In genomic region chr13:32472194-32472621, GRCh38 we compare ENCODE assay signal across 10 cellular contexts. TPM values are rescaled to one million over a fixed set of nuclear protein-coding genes. Genes with fewer than 3 reads are reported as not detected.
DNase-seq lines count a peak whose midpoint lies in the region; ATAC-seq, FAIRE-seq and TF ChIP-seq lines count a peak whose summit lies in the region.
"Had no signal": no experiment of that assay in that cellular context is flagged by ENCODE, and none has a peak within 500 bp of the region (broad histone marks: within the 10 kb centered on the region; RNA-seq: fewer than 3 reads in every experiment).

No MANE protein-coding gene starts in this region.

- no peaks in the 10 kb centered on the region for H4K20me1 ChIP-seq in KMS-11 (ENCODE audit: insufficient read depth)

- H3K36me3 ChIP-seq in KMS-11 (ENCODE audit: insufficient read depth): no peaks in the 10 kb centered on the region
- peaks cover 0 to 2% of the 10 kb centered on the region in 2 donors for H3K36me3 ChIP-seq in small intestine (ENCODE audit: control insufficient read depth in 2 of 2, insufficient read depth in 2 of 2, low read length in 2 of 2)
- no peaks in the 10 kb centered on the region; the same call in 1 of the 2 replicates for H3K36me3 ChIP-seq in BE2C

- H3K79me2 ChIP-seq in KMS-11 (ENCODE audit: insufficient read depth, low read depth): no peaks in the 10 kb centered on the region

- TF ChIP-seq CTCF in KMS-11 (conservative IDR thresholded peaks at IDR 0.05; ENCODE audit: low read depth, low read length) (no peak), BE2C (IDR thresholded peaks at IDR 0.05; ENCODE audit: low read depth, low read length) (no peak)

- H3K27ac ChIP-seq in KMS-11 (peak overlapping the region; percentile 93), small intestine (ENCODE audit: low read depth in 1 of 2, low read length in 1 of 2) (peak overlapping the region in 1 of 2 donors; percentile 2)

- DNase-seq in medulla oblongata (ENCODE audit: extremely low spot score): peak; percentile 28
- DNase-seq in small intestine: no peak
- no peak for DNase-seq in BE2C
- no peak for DNase-seq in germinal center (ENCODE audit: low spot score)
- no peak for DNase-seq in NCI-H1048 (lab: John Stamatoyannopoulos, UW)
- DNase-seq: KG1 had no signal

- peak overlapping the region; percentile 53 for H3K9ac ChIP-seq in KMS-11

- no peak for FAIRE-seq in small intestine (lab: Jason Lieb, UNC)
- FAIRE-seq: G401.6 had no signal

- peak overlapping the region; percentile 47; the same call in 1 of the 2 replicates for H2AFZ ChIP-seq in KMS-11 (ENCODE audit: low read depth)

- WGBS in small intestine, 3 donors: 43 to 56% (median 52%) methylated on average over 3 of the region's 3 CpGs

- peak; percentile 57 for ATAC-seq in GM18508 (IDR thresholded peaks at IDR 0.05; ENCODE audit: insufficient read depth, unreplicated experiment)
- ATAC-seq in GM21515 (IDR thresholded peaks at IDR 0.05; ENCODE audit: unreplicated experiment): peak; percentile 83

- H3K4me1 ChIP-seq in KMS-11 (ENCODE audit: low read depth, poor library complexity, severe bottlenecking): peaks cover 64% of the 10 kb centered on the region
- no peaks in the 10 kb centered on the region for H3K4me1 ChIP-seq in small intestine (ENCODE audit: control insufficient read depth in 2 of 2, insufficient read depth in 1 of 2, low read depth in 1 of 2, low read length in 1 of 2)
- H3K4me1 ChIP-seq in BE2C: peaks cover 9% of the 10 kb centered on the region

- H3K9me3 ChIP-seq in small intestine (ENCODE audit: control insufficient read depth, low read depth): no peaks in the 10 kb centered on the region
- no peaks in the 10 kb centered on the region for H3K9me3 ChIP-seq in BE2C

- peak overlapping the region; percentile 97 for H3K4me2 ChIP-seq in KMS-11

- H3K4me3 ChIP-seq in KMS-11 (IDR thresholded peaks at IDR 0.05; ENCODE audit: insufficient read depth, low read depth, low read length) (no peak overlapping the region), small intestine (ENCODE audit: low read depth in 1 of 2, low read length in 2 of 2) (no peak overlapping the region), BE2C (ENCODE audit: low read depth, low read length) (no peak overlapping the region)

- H3K27me3 ChIP-seq in KMS-11 (ENCODE audit: insufficient read depth, low read depth): no peaks in the 10 kb centered on the region
- H3K27me3 ChIP-seq in small intestine (ENCODE audit: control insufficient read depth in 2 of 2, insufficient read depth in 2 of 2, low read length in 2 of 2): no peaks in the 10 kb centered on the region
- no peaks in the 10 kb centered on the region for H3K27me3 ChIP-seq in BE2C

RNA-seq across cellular contexts. Expression of gene N4BP2L1, which starts 44.3 kb away (rescaled TPM):
- polyA plus RNA-seq in small intestine: 10 to 100 TPM; 14.4 to 20.6 (median 20.3) TPM
- 5.5 TPM for polyA plus RNA-seq in BE2C (2012; ENCODE audit: insufficient read depth, insufficient read length, low read depth)
